Comparison of ENCODE assay signal across 9 cellular contexts in genomic region chr3:194130807-194131589, GRCh38. TPM values are rescaled to one million over a fixed set of nuclear protein-coding genes. Genes with fewer than 3 reads are reported as not detected.
DNase-seq lines count a peak whose midpoint lies in the region; ATAC-seq and TF ChIP-seq lines count a peak whose summit lies in the region.
"Had no signal": no experiment of that assay in that cellular context is flagged by ENCODE, and none has a peak within 500 bp of the region (broad histone marks: within the 10 kb centered on the region; RNA-seq: fewer than 3 reads in every experiment).

No MANE protein-coding gene starts in this region.

- ATAC-seq in GM19324 (IDR thresholded peaks at IDR 0.05; ENCODE audit: low FRiP score, unreplicated experiment), result peak; percentile 38
- ATAC-seq in HG03342 (IDR thresholded peaks at IDR 0.05; ENCODE audit: unreplicated experiment), result peak; percentile 42
- ATAC-seq in natural killer cell, result no peak

- peaks cover 23 to 27% of the 10 kb centered on the region in 2 donors for H3K4me1 Mint-ChIP-seq in natural killer cell

- H3K36me3 Mint-ChIP-seq in natural killer cell, result no peaks in the 10 kb centered on the region

- H3K9me3 Mint-ChIP-seq in natural killer cell, result no peaks in the 10 kb centered on the region

- peaks cover 50 to 73% of the 10 kb centered on the region in 2 donors for H3K27me3 Mint-ChIP-seq in natural killer cell (ENCODE audit: low read depth in 2 of 2)

- H3K27me3 ChIP-seq in layer of hippocampus (ENCODE audit: control insufficient read depth, insufficient read depth, low read length), result peaks cover 3% of the 10 kb centered on the region

- H3K27ac ChIP-seq in layer of hippocampus (ENCODE audit: low read depth, low read length), result peak overlapping the region; percentile 18

- no peak for TF ChIP-seq CTCF in natural killer cell (IDR thresholded peaks at IDR 0.05)

- DNase-seq in DMS153 treated with DMSO at 0.1 percent for 48 hours (lab: John Stamatoyannopoulos, UW; ENCODE audit: unreplicated experiment), result peak; percentile 84
- peak; percentile 94 for DNase-seq in NCI-H774 (lab: John Stamatoyannopoulos, UW)
- DNase-seq in CD1c-positive myeloid dendritic cell (ENCODE audit: extremely low spot score), result no peak
- DNase-seq in natural killer cell, result no peak
- DNase-seq in cerebellum (ENCODE audit: low spot score), result no peak
- DNase-seq: IMR-90 had no signal

- no peak overlapping the region for H3K4me3 Mint-ChIP-seq in natural killer cell

- intact Hi-C loops in natural killer cell (cut with micrococcal nuclease), result loop anchor here (10.0 kb wide), 1 partner anchor 536 kb away; the partner anchor contains the start of gene OPA1

- H3K27ac Mint-ChIP-seq in natural killer cell, result no peak overlapping the region

RNA-seq across cellular contexts. Expression of gene HES1, which starts 5.0 kb away (rescaled TPM):
- 1 to 10 TPM; 1.5 to 4.4 (median 2.2) TPM for total RNA-seq in natural killer cell
- 14.3 TPM for total RNA-seq in cerebellum

Comparison
In these comparisons a context has a peak if more than half of its experiments do, and no peak if none do; other contexts are left out.
1. DNase-seq: peak in DMS153 treated with DMSO at 0.1 percent for 48 hours (single experiment) and NCI-H774 (single experiment); none in CD1c-positive myeloid dendritic cell (single experiment), natural killer cell (single experiment) and cerebellum (single experiment).
2. ATAC-seq: peak in GM19324 (single experiment) and HG03342 (single experiment); none in natural killer cell (0 of 3).